Comparison of ENCODE assay signal across 11 cellular contexts in genomic region chr1:15736035-15736665, GRCh38. TPM values are rescaled to one million over a fixed set of nuclear protein-coding genes. Genes with fewer than 3 reads are reported as not detected.
DNase-seq lines count a peak whose midpoint lies in the region; ATAC-seq, FAIRE-seq and TF ChIP-seq lines count a peak whose summit lies in the region.
"Had no signal": no experiment of that assay in that cellular context is flagged by ENCODE, and none has a peak within 500 bp of the region (broad histone marks: within the 10 kb centered on the region; RNA-seq: fewer than 3 reads in every experiment).

Gene SLC25A34 (plus strand): TSS chr1:15736258. CDS start chr1:15736486, 228 bp downstream.

- H3K27ac Mint-ChIP-seq in mesothelial cell of epicardium = no peak within 1 kb of the TSS
- H3K27ac Mint-ChIP-seq: natural killer cell treated with Interleukin-12 subunit alpha and Interleukin-12 subunit beta and Interleukin-15 and Interleukin-18, amount 100 ng/mL, for 72 hours had no signal

- no peak within 1 kb of the TSS for H3K4me2 ChIP-seq in K562 (ENCODE audit: insufficient read depth, low read length)

- no peak within 1 kb of the TSS for H2AFZ ChIP-seq in K562 (ENCODE audit: low read depth, low read length)

- intact Hi-C loops in K562 (cut with micrococcal nuclease) (no loop called here), left lung (cut with DNase I) (no loop called here), transverse colon (cut with DNase I; ENCODE audit: low total_unique reads) (no loop called here)

- peak within 1 kb of the TSS in 1 of 2 experiments; percentile 78; a peak in 2 of 4 replicates for H3K9ac ChIP-seq in K562 (ENCODE audit: insufficient read depth in 1 of 2, low read depth in 2 of 2, low read length in 2 of 2)

- H4K20me1 ChIP-seq in K562 (replicated peaks; ENCODE audit: control insufficient read depth, insufficient read depth, low read length) = no peaks in the 10 kb centered on the region; the same call in 1 of the 2 replicates

- H3K27me3 Mint-ChIP-seq in mesothelial cell of epicardium (ENCODE audit: low read depth) = no peaks in the 10 kb centered on the region
- H3K27me3 Mint-ChIP-seq: natural killer cell treated with Interleukin-12 subunit alpha and Interleukin-12 subunit beta and Interleukin-15 and Interleukin-18, amount 100 ng/mL, for 72 hours had no signal

- no peak within 1 kb of the TSS for H3K4me3 Mint-ChIP-seq in mesothelial cell of epicardium
- H3K4me3 Mint-ChIP-seq: natural killer cell treated with Interleukin-12 subunit alpha and Interleukin-12 subunit beta and Interleukin-15 and Interleukin-18, amount 100 ng/mL, for 72 hours had no signal

- no peak for TF ChIP-seq RAD21 in K562 (CRISPR knock-in tag; conservative IDR thresholded peaks at IDR 0.05 in 1 of 2, IDR thresholded peaks at IDR 0.05 in 1 of 2)

- no peaks in the 10 kb centered on the region for H3K9me3 Mint-ChIP-seq in mesothelial cell of epicardium
- H3K9me3 Mint-ChIP-seq: natural killer cell treated with Interleukin-12 subunit alpha and Interleukin-12 subunit beta and Interleukin-15 and Interleukin-18, amount 100 ng/mL, for 72 hours had no signal

- peak; percentile 58 for DNase-seq in NCI-H748 (lab: John Stamatoyannopoulos, UW; ENCODE audit: unreplicated experiment)
- no peak for DNase-seq in NCI-H748 treated with DMSO at 0.1 percent for 48 hours (lab: John Stamatoyannopoulos, UW)
- no peak for DNase-seq in K562 (ENCODE audit: extremely low read depth in 1 of 4, low spot score in 3 of 4)
- DNase-seq in left lung = peak; percentile 73 to 89
- DNase-seq in transverse colon = peak; percentile 93
- DNase-seq in globus pallidus (ENCODE audit: low spot score) = no peak
- no peak for DNase-seq in mesothelial cell of epicardium (ENCODE audit: low spot score in 2 of 2, unreplicated experiment in 2 of 2)
- DNase-seq in activated T-cell treated with anti-CD3 and anti-CD28 coated beads, Interleukin-2, amount 50 U/mL, for 48 hours = no peak
- DNase-seq: amniotic stem cell had no signal

- POLR2A ChIA-PET in K562 (lab: Yijun Ruan, JAX) = interaction anchor here (0.5 to 1.1 kb wide), 3 partner anchors 97 to 328 kb away, joined by 3 to 4 read pairs (median 3); no protein-coding TSS in a partner anchor

- no peaks in the 10 kb centered on the region for H3K9me1 ChIP-seq in K562 (ENCODE audit: control insufficient read depth, insufficient read depth, low read length)

- H3K27me3 ChIP-seq in K562 (ENCODE audit: control insufficient read depth in 2 of 2, insufficient read depth in 2 of 2, low read length in 2 of 2) (no peaks in the 10 kb centered on the region), left lung (no peaks in the 10 kb centered on the region), transverse colon (no peaks in the 10 kb centered on the region)

- H3K4me3 ChIP-seq in K562 = no peak within 1 kb of the TSS
- H3K4me3 ChIP-seq in left lung = no peak within 1 kb of the TSS
- peak within 1 kb of the TSS in 3 of 4 donors; percentile 15 to 40 (median 19) for H3K4me3 ChIP-seq in transverse colon

- peaks cover 4% of the 10 kb centered on the region for H3K36me3 Mint-ChIP-seq in mesothelial cell of epicardium
- H3K36me3 Mint-ChIP-seq: natural killer cell treated with Interleukin-12 subunit alpha and Interleukin-12 subunit beta and Interleukin-15 and Interleukin-18, amount 100 ng/mL, for 72 hours had no signal

- H3K4me1 Mint-ChIP-seq in mesothelial cell of epicardium = no peaks in the 10 kb centered on the region

- H3K4me1 ChIP-seq in K562 (replicated peaks in 1 of 2; ENCODE audit: control insufficient read depth in 2 of 2, insufficient read depth in 2 of 2, low read length in 2 of 2) = peaks cover 0 to 66% of the 10 kb centered on the region in 2 experiments; a peak in 2 of 5 replicates
- H3K4me1 ChIP-seq in left lung = peaks cover 15 to 28% of the 10 kb centered on the region in 2 donors
- peaks cover 11 to 47% (median 41%) of the 10 kb centered on the region in 4 donors for H3K4me1 ChIP-seq in transverse colon

- ATAC-seq in K562 = no peak
- ATAC-seq in left lung = peak; percentile 88
- ATAC-seq: natural killer cell treated with Interleukin-12 subunit alpha and Interleukin-12 subunit beta and Interleukin-15 and Interleukin-18, amount 100 ng/mL, for 72 hours had no signal

- no TSS peak for BruUV-seq in K562 (replicated peaks; lab: Mats Ljungman, UMichigan)

- CTCF ChIA-PET in K562 (lab: Yijun Ruan, JAX; ENCODE audit: low intra/inter-chr PET ratio) = no interaction called here

- H3K36me3 ChIP-seq in K562 (ENCODE audit: control insufficient read depth, insufficient read depth, low read length) (peaks cover 37% of the 10 kb centered on the region; the same call in 2 of the 3 replicates), left lung (peaks cover 0 to 49% of the 10 kb centered on the region in 2 donors), transverse colon (peaks cover 0 to 20% (median 7%) of the 10 kb centered on the region in 4 donors)

- H3K9me3 ChIP-seq in K562 (replicated peaks; ENCODE audit: control insufficient read depth, insufficient read depth, low read depth, low read length) (no peaks in the 10 kb centered on the region), left lung (no peaks in the 10 kb centered on the region), transverse colon (no peaks in the 10 kb centered on the region)

- no peak within 1 kb of the TSS for H3K27ac ChIP-seq in K562 (ENCODE audit: extremely low read depth, low read depth, low read length)
- H3K27ac ChIP-seq in left lung = peak within 1 kb of the TSS in 1 of 2 donors; percentile 28
- peak within 1 kb of the TSS; percentile 86 to 96 (median 92) for H3K27ac ChIP-seq in transverse colon

- in situ Hi-C loops in K562 (cut with MboI) (no loop called here), transverse colon (cut with MboI; ENCODE audit: low pct_ligation_motif_present in 1 of 4, low pct_unique_long_range_greater_than_20kb in 1 of 4, low sequenced_read_pairs in 3 of 4) (no loop called here)

- H3K79me2 ChIP-seq in K562 (ENCODE audit: control insufficient read depth, insufficient read depth, low read length) = no peaks in the 10 kb centered on the region

- 79% methylated on average over 19 of the region's 22 CpGs for WGBS in K562 (ENCODE audit: insufficient coverage, low coverage, missing lambda C conversion rate)
- whole genome bisulfite sequencing in transverse colon (ENCODE audit: low coverage in 1 of 2), 2 donors = 43% methylated on average over 21 of the region's 22 CpGs; no CpG with 5 or more reads in 1 of the 2 donors

- TF ChIP-seq EP300 in K562 (IDR thresholded peaks at IDR 0.05; ENCODE audit: low read length) (no peak), transverse colon (IDR thresholded peaks at IDR 0.05; ENCODE audit: low read depth) (peak; percentile 53)

- TF ChIP-seq POLR2A in K562 (conservative IDR thresholded peaks at IDR 0.05) (no peak), transverse colon (IDR thresholded peaks at IDR 0.05) (peak; percentile 91)

- TF ChIP-seq CTCF in K562 (IDR thresholded peaks at IDR 0.05 in 2 of 3, conservative IDR thresholded peaks at IDR 0.05 in 1 of 3; ENCODE audit: insufficient read depth in 2 of 3, low read depth in 1 of 3, low read length in 3 of 3) (no peak), left lung (IDR thresholded peaks at IDR 0.05) (no peak), transverse colon (IDR thresholded peaks at IDR 0.05) (peak in 1 of 5 experiments; percentile 23), mesothelial cell of epicardium (IDR thresholded peaks at IDR 0.05; ENCODE audit: unreplicated experiment) (no peak)

- FAIRE-seq in K562 (lab: Jason Lieb, UNC) = no peak
- FAIRE-seq: GM12891 had no signal

RNA-seq across cellular contexts. Expression of gene SLC25A34, which starts in this region (rescaled TPM):
- total RNA-seq in K562 (2011; cell fraction: chromatin; rRNA removed; ENCODE audit: low replicate concordance) = 0.86 and 1.9 TPM in 2 replicates
- total RNA-seq in K562 (2011; cell fraction: nucleolus; rRNA removed) = 1.1 and 1.8 TPM in 2 replicates
- 1.1 and 1.6 TPM in 2 replicates for total RNA-seq in K562 (2011; cell fraction: nucleoplasm; rRNA removed)
- total RNA-seq in K562 (2014; rRNA removed) (0.41 and 0.78 TPM in 2 replicates), K562 (2014; rRNA removed; fragmentation: Illumina TruSeq; extraction: Trizol) (0.06 and 0.11 TPM in 2 replicates), K562 (2015; rRNA removed; fragmentation: Illumina TruSeq; extraction: Trizol) (0.26 and 0.43 TPM in 2 replicates), K562 (2021) (0.13 and 0.16 TPM in 2 replicates), left lung (1 to 10 TPM; 1.4 to 2.6 TPM), transverse colon (10 to 100 TPM; 12.9 to 73.3 (median 36.2) TPM), mesothelial cell of epicardium (6.1 to 7.0 TPM (median 6.6 TPM) in 3 replicates)
- polyA plus RNA-seq in K562 (2011; rRNA removed) (0.24 and 0.31 TPM in 2 replicates), K562 (2014; fragmentation: Illumina TruSeq; extraction: Trizol) (0.16 and 0.21 TPM in 2 replicates), K562 (2014; fragmentation: Nextera tagmentation; extraction: Ambion mirVana) (under 1 TPM; 0.01 to 0.03 TPM), K562 (2014; rRNA removed) (0.22 and 0.57 TPM in 2 replicates)
- polyA plus RNA-seq in K562 (2011; cell fraction: cytosol; rRNA removed) = 0.18 and 0.34 TPM in 2 replicates
- 0.94 and 1.9 TPM in 2 replicates for polyA plus RNA-seq in K562 (2011; cell fraction: nucleus; rRNA removed)
- polyA plus RNA-seq in K562 (2012) = 0.25 and 0.55 TPM in 2 replicates
- polyA minus RNA-seq in K562 (2011; rRNA and poly(A)+ RNA removed) = 0.12 and 0.35 TPM in 2 replicates
- polyA minus RNA-seq in K562 (2011; cell fraction: cytosol; rRNA and poly(A)+ RNA removed) = not detected in 2 replicates
- 0.40 and 0.78 TPM in 2 replicates for polyA minus RNA-seq in K562 (2011; cell fraction: nucleus; rRNA and poly(A)+ RNA removed)

Comparison
In these comparisons a context has a peak if more than half of its experiments do, and no peak if none do; other contexts are left out.
1. DNase-seq: peak in NCI-H748 (single experiment), left lung (2 of 2) and transverse colon (single experiment); none in NCI-H748 treated with DMSO at 0.1 percent for 48 hours (single experiment), K562 (0 of 4), globus pallidus (single experiment), mesothelial cell of epicardium (0 of 2) and activated T-cell treated with anti-CD3 and anti-CD28 coated beads, Interleukin-2, amount 50 U/mL, for 48 hours (0 of 2).
2. H3K4me3 ChIP-seq: peak in transverse colon (3 of 4); none in K562 (single experiment) and left lung (0 of 2).